ENCODE assay signal across 8 cellular contexts in genomic region chr1:31064685-31065309, GRCh38. TPM values are rescaled to one million over a fixed set of nuclear protein-coding genes. Genes with fewer than 3 reads are reported as not detected.
DNase-seq lines count a peak whose midpoint lies in the region; ATAC-seq and TF ChIP-seq lines count a peak whose summit lies in the region.

No MANE protein-coding gene starts in this region.

- intact Hi-C loops in HCT116 (cut with micrococcal nuclease): loop anchor here (10.0 kb wide), 1 partner anchor 90 kb away; no protein-coding TSS in a partner anchor
- intact Hi-C loops in lower lobe of right lung (cut with DNase I): no loop called here
- intact Hi-C loops in testis (cut with DNase I; ENCODE audit: low total_unique reads): no loop called here

- H3K27me3 ChIP-seq in HCT116 (ENCODE audit: insufficient read depth, low read length) (no peaks in the 10 kb centered on the region), lower lobe of right lung (ENCODE audit: low read depth) (no peaks in the 10 kb centered on the region), testis (no peaks in the 10 kb centered on the region)

- H3K4me3 ChIP-seq in HCT116 (replicated peaks in 1 of 2; ENCODE audit: low read depth in 1 of 2, low read length in 2 of 2): peak overlapping the region; percentile 94 to 97
- H3K4me3 ChIP-seq in coronary artery: peak overlapping the region; percentile 82
- H3K4me3 ChIP-seq in lower lobe of right lung: peak overlapping the region; percentile 88
- peak overlapping the region; percentile 69 to 92 for H3K4me3 ChIP-seq in testis

- peaks cover 17 to 38% of the 10 kb centered on the region in 2 experiments for H3K4me1 ChIP-seq in HCT116 (ENCODE audit: control insufficient read depth in 1 of 2, insufficient read depth in 2 of 2, low read length in 2 of 2)
- peaks cover 33% of the 10 kb centered on the region for H3K4me1 ChIP-seq in lower lobe of right lung
- H3K4me1 ChIP-seq in testis: peaks cover 16% of the 10 kb centered on the region

- peaks cover 32% of the 10 kb centered on the region; the same call in 1 of the 2 replicates for H4K20me1 ChIP-seq in HCT116 (ENCODE audit: insufficient read depth)

- RAD21 ChIA-PET in HCT116 (lab: Charles Lee; ENCODE audit: low non-redundant PET in 1 of 2, low total read pairs in 2 of 2, uncharacterized antibody in 2 of 2, unreplicated experiment in 2 of 2): no interaction called here

- H3K9ac ChIP-seq in HCT116 (ENCODE audit: low read length): peak overlapping the region; percentile 98

- H3K27ac ChIP-seq in HCT116 (ENCODE audit: low read depth, low read length): peak overlapping the region; percentile 72
- peak overlapping the region; percentile 91 to 93 for H3K27ac ChIP-seq in coronary artery
- H3K27ac ChIP-seq in lower lobe of right lung: peak overlapping the region; percentile 96
- peak overlapping the region; percentile 94 to 98 for H3K27ac ChIP-seq in testis

- 0 to 1% methylated on average over 20 of the region's 20 CpGs for WGBS in testis, 2 donors

- no peak for TF ChIP-seq RAD21 in HCT116 (IDR thresholded peaks at IDR 0.05; ENCODE audit: low read depth)

- TF ChIP-seq CTCF in HCT116 (IDR thresholded peaks at IDR 0.05 in 2 of 3, conservative IDR thresholded peaks at IDR 0.05 in 1 of 3; ENCODE audit: borderline replicate concordance in 1 of 3, insufficient read depth in 1 of 3, low read depth in 2 of 3, low read length in 2 of 3): no peak
- TF ChIP-seq CTCF in coronary artery (IDR thresholded peaks at IDR 0.05): no peak
- no peak for TF ChIP-seq CTCF in lower lobe of right lung (IDR thresholded peaks at IDR 0.05)
- no peak for TF ChIP-seq CTCF in testis (IDR thresholded peaks at IDR 0.05)

- no peaks in the 10 kb centered on the region for H3K9me3 ChIP-seq in HCT116 (ENCODE audit: control insufficient read depth in 1 of 2, insufficient read depth in 1 of 2, low read depth in 1 of 2, low read length in 2 of 2)
- no peaks in the 10 kb centered on the region for H3K9me3 ChIP-seq in lower lobe of right lung
- H3K9me3 ChIP-seq in testis: no peaks in the 10 kb centered on the region

- DNase-seq in DMS53 (lab: John Stamatoyannopoulos, UW) (peak; percentile 76), DMS53 treated with DMSO at 0.1 percent for 48 hours (lab: John Stamatoyannopoulos, UW; ENCODE audit: unreplicated experiment) (no peak), HCT116 (ENCODE audit: low read depth, low spot score) (no peak), RPMI7951 (ENCODE audit: low read depth) (peak; percentile 23), coronary artery (ENCODE audit: low spot score) (peak; percentile 74), lower lobe of right lung (peak; percentile 46), testis (peak; percentile 40), NCI-H1694 treated with DMSO at 0.1 percent for 48 hours (lab: John Stamatoyannopoulos, UW) (no peak)

- H3K36me3 ChIP-seq in HCT116 (ENCODE audit: control insufficient read depth in 1 of 2, insufficient read depth in 2 of 2, low read length in 2 of 2) (no peaks in the 10 kb centered on the region; a peak in 1 of 4 replicates), lower lobe of right lung (no peaks in the 10 kb centered on the region), testis (ENCODE audit: low read depth, missing control alignments) (no peaks in the 10 kb centered on the region)

- peaks cover 58% of the 10 kb centered on the region for H3K79me2 ChIP-seq in HCT116 (ENCODE audit: insufficient read depth, low read length)

- POLR2A ChIA-PET in HCT116 (lab: Charles Lee): interaction anchor here (0.5 to 2.0 kb wide), 3 partner anchors 10 to 50 kb away, joined by 3 to 7 read pairs (median 3); no protein-coding TSS in a partner anchor

- no TSS peak for BruUV-seq in HCT116 (replicated peaks; lab: Mats Ljungman, UMichigan)

- H3K4me2 ChIP-seq in HCT116 (ENCODE audit: low read length): peak overlapping the region; percentile 85

- H2AFZ ChIP-seq in HCT116 (ENCODE audit: low read depth, low read length, poor library complexity, severe bottlenecking): no peak overlapping the region

- ATAC-seq in HCT116 (no peak), lower lobe of right lung (peak in 1 of 2 donors; percentile 15)

- CTCF ChIA-PET in HCT116 (lab: Charles Lee): no interaction called here

- no peak for TF ChIP-seq POLR2A in HCT116 (IDR thresholded peaks at IDR 0.05; ENCODE audit: borderline replicate concordance, extremely low read depth, insufficient read depth, insufficient read length)
- no peak for TF ChIP-seq POLR2A in testis (IDR thresholded peaks at IDR 0.05)

- no peaks in the 10 kb centered on the region for H3K9me2 ChIP-seq in HCT116 (ENCODE audit: insufficient read depth)

TF ChIP-seq in HCT116, 20 proteins besides CTCF, POLR2A, EP300 and RAD21:
- no peak for TF ChIP-seq SP1 (IDR thresholded peaks at IDR 0.05; ENCODE audit: low read depth)
- TF ChIP-seq JUND (IDR thresholded peaks at IDR 0.05): no peak
- TF ChIP-seq CBX3 (IDR thresholded peaks at IDR 0.05; ENCODE audit: low read depth): no peak
- no peak for TF ChIP-seq EZH2 (IDR thresholded peaks at IDR 0.05)
- no peak for TF ChIP-seq SIN3A (IDR thresholded peaks at IDR 0.05; ENCODE audit: low read depth)
- TF ChIP-seq, protein P1, sequence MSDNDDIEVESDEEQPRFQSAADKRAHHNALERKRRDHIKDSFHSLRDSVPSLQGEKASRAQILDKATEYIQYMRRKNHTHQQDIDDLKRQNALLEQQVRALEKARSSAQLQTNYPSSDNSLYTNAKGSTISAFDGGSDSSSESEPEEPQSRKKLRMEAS (IDR thresholded peaks at IDR 0.05): no peak
- TF ChIP-seq POLR2AphosphoS5 (IDR thresholded peaks at IDR 0.05; ENCODE audit: low read depth, low read length): no peak
- no peak for TF ChIP-seq EZH2phosphoT487 (IDR thresholded peaks at IDR 0.05; ENCODE audit: borderline replicate concordance)
- no peak for TF ChIP-seq ZBTB33 (IDR thresholded peaks at IDR 0.05; ENCODE audit: extremely low read depth, insufficient replicate concordance, low read length)
- TF ChIP-seq FOSL1 (IDR thresholded peaks at IDR 0.05; ENCODE audit: low read depth): no peak
- no peak for TF ChIP-seq CEBPB (IDR thresholded peaks at IDR 0.05; ENCODE audit: low read depth)
- no peak for TF ChIP-seq ATF3 (IDR thresholded peaks at IDR 0.05)
- TF ChIP-seq REST (IDR thresholded peaks at IDR 0.05; ENCODE audit: low read depth): no peak
- TF ChIP-seq ELF1 (IDR thresholded peaks at IDR 0.05; ENCODE audit: borderline replicate concordance, low read depth): no peak

RNA-seq across cellular contexts. Expression of gene PUM1, which starts 0.7 kb away (rescaled TPM):
- 113 TPM for total RNA-seq in HCT116 (2021; ENCODE audit: unreplicated experiment)
- polyA plus RNA-seq in HCT116 (2012): 48.8 and 65.3 TPM in 2 replicates
- total RNA-seq in RPMI7951 (2014; rRNA removed; shearing (Covaris generic)): 37.9 and 47.8 TPM in 2 replicates
- total RNA-seq in lower lobe of right lung: 121 TPM
- 10 to 100 TPM; 70.5 to 89.0 TPM for total RNA-seq in testis
- polyA plus RNA-seq in testis (ENCODE audit: insufficient read depth, low read depth, low replicate concordance): 41.3 TPM

Comparison
In these comparisons a context has a peak if more than half of its experiments do, and no peak if none do; other contexts are left out.
1. DNase-seq: peak in DMS53 (single experiment), RPMI7951 (single experiment), coronary artery (single experiment), lower lobe of right lung (single experiment) and testis (single experiment); none in DMS53 treated with DMSO at 0.1 percent for 48 hours (single experiment), HCT116 (single experiment) and NCI-H1694 treated with DMSO at 0.1 percent for 48 hours (single experiment).
2. Peak in every context shown above with its lines, with median percentiles within 50 percentile points of each other: H3K27ac ChIP-seq and H3K4me3 ChIP-seq.